ENCODE assay signal across 23 cellular contexts in the genomic region with DNA sequence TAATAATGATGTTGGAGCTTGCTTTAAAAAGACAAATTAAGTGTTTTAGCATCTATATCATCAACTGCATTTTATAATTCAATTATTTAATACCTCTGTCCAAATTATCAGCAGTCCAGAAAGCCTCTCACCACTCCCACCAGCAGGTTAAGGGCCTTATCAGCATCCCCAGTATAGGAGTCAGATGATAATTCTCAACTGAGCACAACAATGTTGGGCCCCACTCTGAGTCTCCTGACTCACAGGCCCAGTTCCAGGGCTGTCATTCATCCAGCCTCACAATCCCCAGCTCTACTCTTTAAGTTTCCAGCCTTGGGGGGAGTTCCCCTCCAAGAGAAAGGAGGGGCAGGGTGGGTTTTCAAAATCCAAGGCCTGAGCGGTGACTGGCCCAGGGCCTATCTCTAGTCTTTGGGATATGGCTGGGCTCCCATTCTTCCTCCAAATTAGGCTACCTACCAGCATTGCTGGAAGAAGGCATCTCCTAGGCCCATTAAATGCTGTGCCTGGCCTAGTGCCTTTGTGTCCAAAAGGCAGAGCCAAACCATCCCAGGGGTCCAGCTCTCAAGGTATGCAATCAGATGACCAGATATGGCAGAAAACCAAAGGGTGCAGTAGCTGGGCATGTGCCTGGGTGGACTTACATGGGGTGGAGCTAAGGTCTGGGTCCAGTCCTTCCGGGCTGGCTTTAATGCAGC.
DNase-seq lines count a peak whose midpoint lies in the region; ATAC-seq and TF ChIP-seq lines count a peak whose summit lies in the region.
"Had no signal": no experiment of that assay in that cellular context is flagged by ENCODE, and none has a peak within 500 bp of the region (broad histone marks: within the 10 kb centered on the region; RNA-seq: fewer than 3 reads in every experiment).

No MANE protein-coding gene starts in this region.

- H3K36me3 Mint-ChIP-seq in activated CD8-positive, alpha-beta T cell treated with anti-CD3 and anti-CD28 coated beads, Interleukin-2, amount 10 ng/mL, durations not matched to agents 7 days and 5 days (ENCODE audit: low read depth), result peaks cover 5% of the 10 kb centered on the region
- H3K36me3 Mint-ChIP-seq in activated CD8-positive, alpha-beta T cell treated with anti-CD3 and anti-CD28 coated beads for 36 hours (ENCODE audit: low read depth), result peaks cover 3% of the 10 kb centered on the region
- H3K36me3 Mint-ChIP-seq in activated CD4-positive, alpha-beta memory T cell treated with anti-CD3 and anti-CD28 coated beads, Interleukin-2, amount 10 ng/mL, durations not matched to agents 7 days and 5 days (ENCODE audit: low read depth), result peaks cover 3% of the 10 kb centered on the region
- H3K36me3 Mint-ChIP-seq: brain had no signal

- no peak for TF ChIP-seq CTCF in activated CD8-positive, alpha-beta T cell treated with anti-CD3 and anti-CD28 coated beads for 36 hours (IDR thresholded peaks at IDR 0.05)
- TF ChIP-seq CTCF in heart left ventricle (IDR thresholded peaks at IDR 0.05), result no peak
- TF ChIP-seq CTCF in retinal pigment epithelial cell (conservative IDR thresholded peaks at IDR 0.05; ENCODE audit: low read depth, low read length), result no peak

- POLR2A ChIA-PET in activated CD8-positive, alpha-beta T cell treated with anti-CD3 and anti-CD28 coated beads, Interleukin-2, amount 10 ng/mL, durations not matched to agents 7 days and 5 days (lab: Charles Lee), result no interaction called here
- POLR2A ChIA-PET in activated CD8-positive, alpha-beta T cell treated with anti-CD3 and anti-CD28 coated beads for 36 hours (lab: Charles Lee), result no interaction called here
- POLR2A ChIA-PET in activated CD4-positive, alpha-beta memory T cell treated with anti-CD3 and anti-CD28 coated beads, Interleukin-2, amount 10 ng/mL, durations not matched to agents 7 days and 5 days (lab: Charles Lee), result no interaction called here

- H3K4me1 Mint-ChIP-seq in activated CD8-positive, alpha-beta T cell treated with anti-CD3 and anti-CD28 coated beads, Interleukin-2, amount 10 ng/mL, durations not matched to agents 7 days and 5 days (ENCODE audit: low read depth), result peaks cover 27% of the 10 kb centered on the region
- peaks cover 25% of the 10 kb centered on the region for H3K4me1 Mint-ChIP-seq in activated CD8-positive, alpha-beta T cell treated with anti-CD3 and anti-CD28 coated beads for 36 hours (ENCODE audit: low read depth)
- peaks cover 31% of the 10 kb centered on the region for H3K4me1 Mint-ChIP-seq in activated CD4-positive, alpha-beta memory T cell treated with anti-CD3 and anti-CD28 coated beads, Interleukin-2, amount 10 ng/mL, durations not matched to agents 7 days and 5 days

- peak overlapping the region in 7 of 12 donors; percentile 24 to 78 (median 35) for H3K27ac ChIP-seq in heart left ventricle
- H3K27ac ChIP-seq: gastrocnemius medialis, pancreas had no signal

- H3K9me3 Mint-ChIP-seq in activated CD8-positive, alpha-beta T cell treated with anti-CD3 and anti-CD28 coated beads, Interleukin-2, amount 10 ng/mL, durations not matched to agents 7 days and 5 days (ENCODE audit: insufficient read depth), result no peaks in the 10 kb centered on the region
- H3K9me3 Mint-ChIP-seq in activated CD8-positive, alpha-beta T cell treated with anti-CD3 and anti-CD28 coated beads for 36 hours, result no peaks in the 10 kb centered on the region
- no peaks in the 10 kb centered on the region for H3K9me3 Mint-ChIP-seq in activated CD4-positive, alpha-beta memory T cell treated with anti-CD3 and anti-CD28 coated beads, Interleukin-2, amount 10 ng/mL, durations not matched to agents 7 days and 5 days

- peaks cover 6 to 46% (median 13%) of the 10 kb centered on the region in 12 donors for H3K4me1 ChIP-seq in heart left ventricle
- H3K4me1 ChIP-seq: gastrocnemius medialis had no signal

- ATAC-seq in activated CD8-positive, alpha-beta T cell treated with anti-CD3 and anti-CD28 coated beads, Interleukin-2, amount 10 ng/mL, durations not matched to agents 7 days and 5 days, result no peak
- no peak for ATAC-seq in activated CD8-positive, alpha-beta T cell treated with anti-CD3 and anti-CD28 coated beads for 36 hours
- ATAC-seq in heart left ventricle, result peak; percentile 39 to 80 (median 60)
- ATAC-seq: esophagus mucosa, gastrocnemius medialis, pancreas, sciatic nerve had no signal

- no peaks in the 10 kb centered on the region for H3K36me3 ChIP-seq in heart left ventricle
- H3K36me3 ChIP-seq: BE2C, gastrocnemius medialis, pancreas had no signal

- H3K4me3 ChIP-seq in heart left ventricle (no peak overlapping the region), retinal pigment epithelial cell (ENCODE audit: low read length) (no peak overlapping the region)
- H3K4me3 ChIP-seq: gastrocnemius medialis, pancreas had no signal

- H3K4me3 Mint-ChIP-seq in activated CD8-positive, alpha-beta T cell treated with anti-CD3 and anti-CD28 coated beads, Interleukin-2, amount 10 ng/mL, durations not matched to agents 7 days and 5 days, result no peak overlapping the region
- no peak overlapping the region for H3K4me3 Mint-ChIP-seq in activated CD8-positive, alpha-beta T cell treated with anti-CD3 and anti-CD28 coated beads for 36 hours
- no peak overlapping the region for H3K4me3 Mint-ChIP-seq in activated CD4-positive, alpha-beta memory T cell treated with anti-CD3 and anti-CD28 coated beads, Interleukin-2, amount 10 ng/mL, durations not matched to agents 7 days and 5 days
- H3K4me3 Mint-ChIP-seq: activated CD4-positive, alpha-beta T cell treated with anti-CD3 and anti-CD28 coated beads, Interleukin-2, amount 10 ng/mL, durations not matched to agents 24 days and 14 days; brain had no signal

- no peak for DNase-seq in activated CD8-positive, alpha-beta T cell treated with anti-CD3 and anti-CD28 coated beads, Interleukin-2, amount 10 ng/mL, durations not matched to agents 7 days and 5 days
- no peak for DNase-seq in activated CD8-positive, alpha-beta T cell treated with anti-CD3 and anti-CD28 coated beads for 36 hours
- DNase-seq in OCI-M2 (lab: John Stamatoyannopoulos, UW; ENCODE audit: unreplicated experiment) (peak; percentile 77), heart left ventricle (peak in 3 of 5 donors; percentile 28 to 59 (median 33)), retinal pigment epithelial cell (ENCODE audit: low read depth) (peak; percentile 4), NCI-H748 (lab: John Stamatoyannopoulos, UW; ENCODE audit: unreplicated experiment) (no peak), HT-29 (ENCODE audit: low spot score) (no peak)
- DNase-seq in activated CD4-positive, alpha-beta memory T cell treated with anti-CD3 and anti-CD28 coated beads, Interleukin-2, amount 10 ng/mL, durations not matched to agents 7 days and 5 days, result no peak
- DNase-seq: activated CD4-positive, alpha-beta T cell treated with anti-CD3 and anti-CD28 coated beads, Interleukin-2, amount 10 ng/mL, durations not matched to agents 24 days and 14 days; activated CD8-positive, alpha-beta memory T cell treated with anti-CD3 and anti-CD28 coated beads, Interleukin-2, amount 50 U/mL, for 48 hours; BE2C; Calu3; effector memory CD4-positive, alpha-beta T cell; gastrocnemius medialis; mammary epithelial cell; NCI-H1048; NCI-H1930; NCI-H774; pancreas; SHP77 had no signal

- intact Hi-C loops in activated CD8-positive, alpha-beta T cell treated with anti-CD3 and anti-CD28 coated beads for 36 hours (cut with micrococcal nuclease), result no loop called here
- intact Hi-C loops in heart left ventricle (cut with DNase I), result loop anchor here in 1 of 10 donors (10.0 kb wide), 1 partner anchor 137 kb away; the partner anchor contains the start of gene GLUL

- 34 to 65% (median 45%) methylated on average over 2 of the region's 2 CpGs for WGBS in heart left ventricle, 4 donors

- H3K27me3 Mint-ChIP-seq in activated CD8-positive, alpha-beta T cell treated with anti-CD3 and anti-CD28 coated beads, Interleukin-2, amount 10 ng/mL, durations not matched to agents 7 days and 5 days (ENCODE audit: low read depth), result no peaks in the 10 kb centered on the region
- no peaks in the 10 kb centered on the region for H3K27me3 Mint-ChIP-seq in activated CD8-positive, alpha-beta T cell treated with anti-CD3 and anti-CD28 coated beads for 36 hours
- no peaks in the 10 kb centered on the region for H3K27me3 Mint-ChIP-seq in activated CD4-positive, alpha-beta memory T cell treated with anti-CD3 and anti-CD28 coated beads, Interleukin-2, amount 10 ng/mL, durations not matched to agents 7 days and 5 days
- H3K27me3 Mint-ChIP-seq: activated CD4-positive, alpha-beta T cell treated with anti-CD3 and anti-CD28 coated beads, Interleukin-2, amount 10 ng/mL, durations not matched to agents 24 days and 14 days; brain had no signal

- CTCF ChIA-PET in activated CD8-positive, alpha-beta T cell treated with anti-CD3 and anti-CD28 coated beads, Interleukin-2, amount 10 ng/mL, durations not matched to agents 7 days and 5 days (lab: Charles Lee), result interaction anchor here (1.3 kb wide), 1 partner anchor 114 kb away, joined by 4 read pairs; no protein-coding TSS in a partner anchor
- CTCF ChIA-PET in activated CD8-positive, alpha-beta T cell treated with anti-CD3 and anti-CD28 coated beads for 36 hours (lab: Charles Lee), result interaction anchor here (1.6 to 1.8 kb wide), 2 partner anchors 8 to 114 kb away, joined by 4 to 7 read pairs; no protein-coding TSS in a partner anchor
- CTCF ChIA-PET in activated CD4-positive, alpha-beta memory T cell treated with anti-CD3 and anti-CD28 coated beads, Interleukin-2, amount 10 ng/mL, durations not matched to agents 7 days and 5 days (lab: Charles Lee), result interaction anchor here (1.1 to 2.2 kb wide), 3 partner anchors 114 to 177 kb away, joined by 3 to 9 read pairs (median 4); no protein-coding TSS in a partner anchor

- no peaks in the 10 kb centered on the region for H3K27me3 ChIP-seq in heart left ventricle
- H3K27me3 ChIP-seq: BE2C, gastrocnemius medialis, pancreas had no signal

- no peaks in the 10 kb centered on the region for H3K9me3 ChIP-seq in heart left ventricle
- H3K9me3 ChIP-seq: BE2C, gastrocnemius medialis, pancreas had no signal

- peak overlapping the region; percentile 61 for H3K27ac Mint-ChIP-seq in activated CD8-positive, alpha-beta T cell treated with anti-CD3 and anti-CD28 coated beads, Interleukin-2, amount 10 ng/mL, durations not matched to agents 7 days and 5 days
- H3K27ac Mint-ChIP-seq in activated CD8-positive, alpha-beta T cell treated with anti-CD3 and anti-CD28 coated beads for 36 hours, result no peak overlapping the region
- no peak overlapping the region for H3K27ac Mint-ChIP-seq in activated CD4-positive, alpha-beta memory T cell treated with anti-CD3 and anti-CD28 coated beads, Interleukin-2, amount 10 ng/mL, durations not matched to agents 7 days and 5 days
- H3K27ac Mint-ChIP-seq: activated CD4-positive, alpha-beta T cell treated with anti-CD3 and anti-CD28 coated beads, Interleukin-2, amount 10 ng/mL, durations not matched to agents 24 days and 14 days; brain had no signal

- TF ChIP-seq POLR2A in heart left ventricle (IDR thresholded peaks at IDR 0.05), result no peak

Comparison
In these comparisons a context has a peak if more than half of its experiments do, and no peak if none do; other contexts are left out.
1. ATAC-seq: peak in heart left ventricle (4 of 4); none in activated CD8-positive, alpha-beta T cell treated with anti-CD3 and anti-CD28 coated beads, Interleukin-2, amount 10 ng/mL, durations not matched to agents 7 days and 5 days (single experiment) and activated CD8-positive, alpha-beta T cell treated with anti-CD3 and anti-CD28 coated beads for 36 hours (single experiment).
2. DNase-seq: peak in OCI-M2 (single experiment), heart left ventricle (3 of 5) and retinal pigment epithelial cell (single experiment); none in activated CD8-positive, alpha-beta T cell treated with anti-CD3 and anti-CD28 coated beads, Interleukin-2, amount 10 ng/mL, durations not matched to agents 7 days and 5 days (single experiment), activated CD8-positive, alpha-beta T cell treated with anti-CD3 and anti-CD28 coated beads for 36 hours (single experiment), NCI-H748 (single experiment), activated CD4-positive, alpha-beta memory T cell treated with anti-CD3 and anti-CD28 coated beads, Interleukin-2, amount 10 ng/mL, durations not matched to agents 7 days and 5 days (single experiment) and HT-29 (single experiment).